1 cellular context compared by ENCODE assay signal in the genomic region with DNA sequence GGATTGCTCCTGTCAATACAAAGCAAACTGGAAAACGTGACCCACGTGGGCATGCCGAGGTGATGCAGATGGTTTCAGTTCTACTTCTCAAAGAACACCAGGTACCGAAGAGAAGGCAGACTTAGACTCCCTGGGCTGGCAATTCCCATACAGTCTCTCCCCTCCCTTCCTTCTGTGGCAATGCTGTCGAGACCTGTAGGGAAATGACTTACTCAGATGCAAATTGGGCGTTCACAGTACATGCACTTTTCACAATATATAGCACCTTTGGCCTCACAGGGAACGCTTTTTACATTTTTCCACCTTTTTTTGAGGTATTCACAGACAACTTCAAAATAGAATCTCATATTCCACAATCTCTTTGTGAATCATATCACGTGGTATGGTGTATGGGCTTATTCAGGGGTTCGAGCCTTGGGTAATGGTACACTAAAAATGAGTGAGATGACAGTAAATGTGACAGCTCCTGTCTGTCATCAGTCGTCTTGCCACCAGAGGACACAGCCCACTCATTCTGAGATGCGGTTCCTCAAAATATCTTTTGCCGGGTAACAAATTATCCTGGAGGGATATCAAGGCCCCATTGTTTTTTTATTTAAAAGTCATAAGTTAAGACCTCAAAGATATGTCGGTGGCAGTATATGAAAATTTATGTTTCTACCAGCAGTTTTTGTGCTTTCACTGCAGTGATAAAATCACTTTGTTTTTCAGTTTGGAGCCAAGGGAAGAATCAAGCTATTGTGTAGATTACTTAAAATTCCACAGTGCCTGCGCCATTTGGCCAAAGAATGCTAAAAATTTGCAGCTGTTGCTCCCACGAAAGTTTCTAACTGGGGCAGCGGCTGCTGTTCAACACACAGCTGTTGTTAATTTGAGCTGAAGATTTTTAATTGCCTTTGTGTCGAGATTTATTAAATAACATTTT.
TF ChIP-seq lines count a peak whose summit lies in the region.

No MANE protein-coding gene starts in this region.

TF ChIP-seq in SK-N-SH treated with all-trans-retinoic acid at 6 μM for 48 hours, 23 proteins besides CTCF, POLR2A, EP300 and RAD21 (continued from another document):
- TF ChIP-seq TOX (CRISPR knock-in tag; IDR thresholded peaks at IDR 0.05; ENCODE audit: borderline replicate concordance) (no peak), ARNTL (CRISPR knock-in tag; IDR thresholded peaks at IDR 0.05; ENCODE audit: borderline replicate concordance, low read depth) (no peak), ZFP3 (CRISPR knock-in tag; IDR thresholded peaks at IDR 0.05) (no peak)
